In the genomic region with DNA sequence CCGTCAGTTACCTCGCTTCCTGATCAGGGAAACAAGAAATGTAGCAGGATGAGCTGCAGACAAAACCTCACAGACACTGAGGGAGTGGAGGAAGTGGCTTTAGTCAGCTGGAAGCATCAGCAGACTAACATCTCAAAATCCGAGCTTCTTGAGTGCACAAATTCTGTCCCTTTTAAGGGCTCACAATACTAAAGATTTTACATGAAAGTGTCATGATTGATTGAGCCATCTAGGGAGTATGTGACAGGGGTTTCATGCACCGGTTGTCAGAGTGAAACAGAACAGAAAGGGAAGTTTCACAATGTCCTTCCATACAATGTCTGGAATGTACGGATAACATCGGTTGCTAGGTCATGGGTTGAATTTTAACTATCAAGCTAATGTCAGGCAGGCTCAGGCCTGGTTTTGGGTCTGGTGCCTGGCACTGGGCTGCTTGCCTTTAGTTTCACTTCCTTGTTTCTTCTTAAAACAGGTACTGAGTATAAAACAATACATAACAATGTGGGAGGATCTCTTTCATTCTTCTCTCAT, we compare ENCODE assay signal across 19 cellular contexts.
A peak's percentile ranks its signal among the peaks of the same experiment; 100 is the strongest.
DNase-seq lines count a peak whose midpoint lies in the region; ATAC-seq and TF ChIP-seq lines count a peak whose summit lies in the region.
"Had no signal": no experiment of that assay in that cellular context is flagged by ENCODE, and none has a peak within 500 bp of the region (broad histone marks: within the 10 kb centered on the region; RNA-seq: fewer than 3 reads in every experiment).

No MANE protein-coding gene starts in this region.

- H3K27ac ChIP-seq in OCI-LY7 (ENCODE audit: low read depth, low read length, poor library complexity, severe bottlenecking), result peak overlapping the region; percentile 83
- no peak overlapping the region for H3K27ac ChIP-seq in vagina
- H3K27ac ChIP-seq: left ventricle myocardium inferior, parathyroid adenoma, uterus had no signal

- H3K27me3 ChIP-seq in vagina, result no peaks in the 10 kb centered on the region
- H3K27me3 ChIP-seq: spleen, uterus had no signal

- no peaks in the 10 kb centered on the region for H4K20me1 ChIP-seq in OCI-LY7 (ENCODE audit: insufficient read depth, low read length)

- ATAC-seq in GM21390 (IDR thresholded peaks at IDR 0.05; ENCODE audit: unreplicated experiment) (peak; percentile 60), HG03139 (IDR thresholded peaks at IDR 0.05; ENCODE audit: unreplicated experiment) (peak; percentile 59)
- ATAC-seq: activated CD4-positive, alpha-beta T cell treated with anti-CD3 and anti-CD28 coated beads for 36 hours; stimulated activated naive CD8-positive, alpha-beta T cell treated with anti-CD3 and anti-CD28 coated beads, Interleukin-15, amount 100 ng/mL, for 72 hours had no signal

- H3K4me1 ChIP-seq in OCI-LY7 (ENCODE audit: insufficient read depth, low read length, poor library complexity, severe bottlenecking) (peaks cover 43% of the 10 kb centered on the region), vagina (no peaks in the 10 kb centered on the region)
- H3K4me1 ChIP-seq: left ventricle myocardium inferior, parathyroid adenoma, spleen, uterus had no signal

- H3K36me3 ChIP-seq in OCI-LY7 (ENCODE audit: insufficient read depth, low read length), result no peaks in the 10 kb centered on the region
- H3K36me3 ChIP-seq in vagina, result no peaks in the 10 kb centered on the region
- H3K36me3 ChIP-seq: left ventricle myocardium inferior, spleen, uterus had no signal

- DNase-seq in OCI-LY7 (ENCODE audit: low spot score), result peak; percentile 68
- no peak for DNase-seq in SHP77 (lab: John Stamatoyannopoulos, UW)
- no peak for DNase-seq in vagina (ENCODE audit: extremely low spot score in 2 of 2)
- no peak for DNase-seq in GM19240 (ENCODE audit: insufficient read length, low spot score)
- no peak for DNase-seq in D341Med (ENCODE audit: low spot score)
- DNase-seq: activated CD4-positive, alpha-beta T cell treated with anti-CD3 and anti-CD28 coated beads for 36 hours; activated T-cell treated with anti-CD3 and anti-CD28 coated beads for 4 hours; effector CD4-positive, alpha-beta T cell; H9; left ventricle myocardium inferior; MM.1S; NCI-H82; Right ventricle myocardium superior; spleen; stimulated activated naive CD8-positive, alpha-beta T cell treated with anti-CD3 and anti-CD28 coated beads, Interleukin-15, amount 100 ng/mL, for 72 hours; uterus had no signal

- POLR2A ChIA-PET in OCI-LY7 (lab: Charles Lee), result no interaction called here

- intact Hi-C loops in OCI-LY7 (cut with micrococcal nuclease; ENCODE audit: unreplicated experiment) (loop anchor here (10.0 kb wide), 1 partner anchor 440 kb away; no protein-coding TSS in a partner anchor), vagina (cut with DNase I) (no loop called here)

- no TSS peak for BruUV-seq in OCI-LY7 (replicated peaks; lab: Mats Ljungman, UMichigan)

- no peaks in the 10 kb centered on the region for H3K79me2 ChIP-seq in OCI-LY7 (ENCODE audit: insufficient read depth, low read depth, low read length)
- H3K79me2 ChIP-seq: parathyroid adenoma had no signal

- TF ChIP-seq POLR2A in vagina (IDR thresholded peaks at IDR 0.05), result no peak

- TF ChIP-seq CTCF in OCI-LY7 (conservative IDR thresholded peaks at IDR 0.05; ENCODE audit: low read length) (no peak), vagina (IDR thresholded peaks at IDR 0.05) (no peak)

- H3K4me3 ChIP-seq in OCI-LY7 (ENCODE audit: low read depth, low read length, poor library complexity, severe bottlenecking) (peak overlapping the region; percentile 18), vagina (no peak overlapping the region)
- H3K4me3 ChIP-seq: left ventricle myocardium inferior, spleen, uterus had no signal

- no peaks in the 10 kb centered on the region for H3K9me3 ChIP-seq in OCI-LY7 (ENCODE audit: low read length)
- no peaks in the 10 kb centered on the region for H3K9me3 ChIP-seq in vagina
- H3K9me3 ChIP-seq: left ventricle myocardium inferior, spleen, uterus had no signal

- H2AFZ ChIP-seq in OCI-LY7 (ENCODE audit: low read length), result peak overlapping the region; percentile 87
- H2AFZ ChIP-seq: parathyroid adenoma had no signal

- CTCF ChIA-PET in OCI-LY7 (lab: Charles Lee; ENCODE audit: unreplicated experiment), result no interaction called here

- no peaks in the 10 kb centered on the region for H3K9me2 ChIP-seq in OCI-LY7 (ENCODE audit: insufficient read depth, low read length)

- H3K4me2 ChIP-seq in OCI-LY7 (ENCODE audit: low read length), result peak overlapping the region; percentile 58
